ENCODE assay signal across 8 cellular contexts in the genomic region with DNA sequence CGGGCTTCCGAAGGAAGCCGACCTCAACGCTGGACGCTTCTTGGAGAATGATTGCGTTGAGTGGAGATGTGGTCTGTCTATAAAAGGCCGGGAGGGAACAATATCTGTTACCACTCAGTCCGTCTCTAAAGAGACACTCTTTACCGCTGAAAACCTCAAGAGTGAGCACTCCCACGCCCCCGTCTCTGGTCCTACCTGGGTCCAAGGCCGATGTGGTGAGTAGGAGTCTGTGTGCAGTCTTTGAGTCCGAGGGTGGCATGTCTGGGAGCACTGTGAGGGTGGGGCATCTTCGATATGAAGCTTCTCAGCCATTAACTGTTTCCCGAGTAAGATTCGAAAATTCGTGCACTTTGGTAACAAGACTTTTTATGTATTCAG. TPM values are rescaled to one million over a fixed set of nuclear protein-coding genes. Genes with fewer than 3 reads are reported as not detected.
DNase-seq lines count a peak whose midpoint lies in the region; ATAC-seq and TF ChIP-seq lines count a peak whose summit lies in the region.

No MANE protein-coding gene starts in this region.

- in situ Hi-C loops in GM23248 (cut with MboI) = no loop called here
- in situ Hi-C loops in gastrocnemius medialis (cut with MboI; ENCODE audit: low sequenced_read_pairs in 4 of 4) = no loop called here

- peak; percentile 26 for ATAC-seq in activated naive CD8-positive, alpha-beta T cell treated with anti-CD3 and anti-CD28 coated beads, Interleukin-2, amount 10 ng/mL, durations not matched to agents 7 days and 5 days (ENCODE audit: low read depth)
- no peak for ATAC-seq in gastrocnemius medialis

- intact Hi-C loops in gastrocnemius medialis (cut with DNase I; ENCODE audit: low total_unique reads) = no loop called here

- H3K9me3 Mint-ChIP-seq in activated naive CD8-positive, alpha-beta T cell treated with anti-CD3 and anti-CD28 coated beads, Interleukin-2, amount 10 ng/mL, durations not matched to agents 7 days and 5 days = peaks cover 36% of the 10 kb centered on the region

- H3K9me2 ChIP-seq in GM23248 (ENCODE audit: insufficient read depth) = no peaks in the 10 kb centered on the region

- no peak overlapping the region for H3K27ac ChIP-seq in GM23248
- no peak overlapping the region for H3K27ac ChIP-seq in gastrocnemius medialis

- H3K27me3 Mint-ChIP-seq in activated naive CD8-positive, alpha-beta T cell treated with anti-CD3 and anti-CD28 coated beads, Interleukin-2, amount 10 ng/mL, durations not matched to agents 7 days and 5 days = no peaks in the 10 kb centered on the region

- peak overlapping the region; percentile 79 for H3K9ac ChIP-seq in GM23248

- H3K4me3 ChIP-seq in GM23248 (peak overlapping the region; percentile 79), gastrocnemius medialis (peak overlapping the region; percentile 51 to 81 (median 64))

- H3K79me2 ChIP-seq in GM23248 (ENCODE audit: insufficient read depth) = no peaks in the 10 kb centered on the region

- H3K27me3 ChIP-seq in GM23248 (replicated peaks; ENCODE audit: insufficient read depth) = no peaks in the 10 kb centered on the region
- peaks cover 0 to 18% (median 3%) of the 10 kb centered on the region in 3 donors for H3K27me3 ChIP-seq in gastrocnemius medialis

- no peak for TF ChIP-seq POLR2A in gastrocnemius medialis (IDR thresholded peaks at IDR 0.05)

- H4K20me1 ChIP-seq in GM23248 (ENCODE audit: insufficient read depth) = no peaks in the 10 kb centered on the region

- 0 out of 2 replicates have a peak, but pooled peaks cover 6% of the 10 kb centered on the region for H3F3A ChIP-seq in GM23248 (ENCODE audit: insufficient read depth)

- peak overlapping the region; percentile 92 for H3K4me2 ChIP-seq in GM23248 (ENCODE audit: unreplicated experiment)

- H3K4me1 Mint-ChIP-seq in activated naive CD8-positive, alpha-beta T cell treated with anti-CD3 and anti-CD28 coated beads, Interleukin-2, amount 10 ng/mL, durations not matched to agents 7 days and 5 days = peaks cover 7% of the 10 kb centered on the region

- no peaks in the 10 kb centered on the region for H3K9me3 ChIP-seq in GM23248 (ENCODE audit: low read depth)
- H3K9me3 ChIP-seq in gastrocnemius medialis = peaks cover 0 to 18% (median 0%) of the 10 kb centered on the region in 3 donors

- 1 to 3% methylated on average over 17 of the region's 17 CpGs for WGBS in GM23248 (ENCODE audit: low coverage in 1 of 2, low lambda C conversion rate in 2 of 2, missing lambda C conversion rate in 2 of 2), 2 experiments

- POLR2A ChIA-PET in activated naive CD8-positive, alpha-beta T cell treated with anti-CD3 and anti-CD28 coated beads, Interleukin-2, amount 10 ng/mL, durations not matched to agents 7 days and 5 days (lab: Charles Lee) = interaction anchor here (0.7 to 1.8 kb wide), 3 partner anchors 10 to 31 kb away, joined by 3 to 6 read pairs (median 5); a partner anchor contains a TSS

- peak overlapping the region; percentile 67 for H3K27ac Mint-ChIP-seq in activated naive CD8-positive, alpha-beta T cell treated with anti-CD3 and anti-CD28 coated beads, Interleukin-2, amount 10 ng/mL, durations not matched to agents 7 days and 5 days

- peaks cover 41% of the 10 kb centered on the region for H3K36me3 Mint-ChIP-seq in activated naive CD8-positive, alpha-beta T cell treated with anti-CD3 and anti-CD28 coated beads, Interleukin-2, amount 10 ng/mL, durations not matched to agents 7 days and 5 days

- H3K36me3 ChIP-seq in GM23248 (ENCODE audit: low read depth) (peaks cover 8% of the 10 kb centered on the region; the same call in 1 of the 2 replicates), gastrocnemius medialis (no peaks in the 10 kb centered on the region)

- peak overlapping the region; percentile 76 for H3K4me3 Mint-ChIP-seq in activated naive CD8-positive, alpha-beta T cell treated with anti-CD3 and anti-CD28 coated beads, Interleukin-2, amount 10 ng/mL, durations not matched to agents 7 days and 5 days

- peak; percentile 100 for DNase-seq in COLO668 (lab: John Stamatoyannopoulos, UW; ENCODE audit: unreplicated experiment)
- DNase-seq in GM23248 = peak; percentile 54
- DNase-seq in NCI-H510A (lab: John Stamatoyannopoulos, UW) = peak; percentile 30
- DNase-seq in activated naive CD8-positive, alpha-beta T cell treated with anti-CD3 and anti-CD28 coated beads, Interleukin-2, amount 10 ng/mL, durations not matched to agents 7 days and 5 days = no peak
- peak; percentile 14 for DNase-seq in hepatic stellate cell (ENCODE audit: low spot score)
- no peak for DNase-seq in gastrocnemius medialis
- no peak for DNase-seq in SK-N-DZ (ENCODE audit: low spot score)
- no peak for DNase-seq in A172 (ENCODE audit: low spot score)

- H3K4me1 ChIP-seq in GM23248 (ENCODE audit: insufficient read depth) (peaks cover 4% of the 10 kb centered on the region; the same call in 1 of the 2 replicates), gastrocnemius medialis (peaks cover 4 to 8% of the 10 kb centered on the region in 2 donors)

- no peak for TF ChIP-seq CTCF in gastrocnemius medialis (IDR thresholded peaks at IDR 0.05 in 4 of 5, conservative IDR thresholded peaks at IDR 0.05 in 1 of 5)

- H2AFZ ChIP-seq in GM23248 = peak overlapping the region; percentile 93

RNA-seq across cellular contexts. Expression of a gene that starts 0.6 kb away (rescaled TPM):
- total RNA-seq in GM23248 (2014; rRNA removed; shearing (Covaris generic)) = 1.9 and 2.9 TPM in 2 replicates
- polyA plus RNA-seq in GM23248 (2016; fragmentation: Nextera tagmentation; extraction: Ambion mirVana) = 2.5 and 3.8 TPM in 2 replicates
- 1 to 10 TPM; 2.3 to 2.9 TPM for total RNA-seq in activated naive CD8-positive, alpha-beta T cell treated with anti-CD3 and anti-CD28 coated beads, Interleukin-2, amount 10 ng/mL, durations not matched to agents 7 days and 5 days
- total RNA-seq in gastrocnemius medialis = under 1 TPM in 3 of 4 donors, not detected in 1; 0.13 to 0.41 (median 0.29) TPM
- 6.4 and 8.9 TPM in 2 replicates for polyA plus RNA-seq in SK-N-DZ (2014; cell fraction: cytosol; rRNA removed)
- 7.7 and 9.0 TPM in 2 replicates for polyA plus RNA-seq in SK-N-DZ (2014; cell fraction: nucleus; rRNA removed)
- total RNA-seq in A172 (2014; rRNA removed; shearing (Covaris generic)) = not detected in 2 replicates

RNA-seq across cellular contexts. Expression of a gene that starts 27.4 kb away (rescaled TPM):
- 3.0 and 4.2 TPM in 2 replicates for total RNA-seq in GM23248 (2014; rRNA removed; shearing (Covaris generic))
- 3.7 and 3.9 TPM in 2 replicates for polyA plus RNA-seq in GM23248 (2016; fragmentation: Nextera tagmentation; extraction: Ambion mirVana)
- 1 to 10 TPM; 5.2 to 6.3 TPM for total RNA-seq in activated naive CD8-positive, alpha-beta T cell treated with anti-CD3 and anti-CD28 coated beads, Interleukin-2, amount 10 ng/mL, durations not matched to agents 7 days and 5 days
- total RNA-seq in gastrocnemius medialis = under 1 TPM in 3 of 4 donors, not detected in 1; 0.20 to 0.36 (median 0.35) TPM
- polyA plus RNA-seq in SK-N-DZ (2014; cell fraction: cytosol; rRNA removed) = 6.6 and 7.2 TPM in 2 replicates
- polyA plus RNA-seq in SK-N-DZ (2014; cell fraction: nucleus; rRNA removed) = 9.0 and 11.8 TPM in 2 replicates
- 3.5 and 4.2 TPM in 2 replicates for total RNA-seq in A172 (2014; rRNA removed; shearing (Covaris generic))

RNA-seq across cellular contexts. Expression of a gene that starts 30.9 kb away (rescaled TPM):
- 6.6 and 23.8 TPM in 2 replicates for total RNA-seq in GM23248 (2014; rRNA removed; shearing (Covaris generic))
- 8.6 and 11.2 TPM in 2 replicates for polyA plus RNA-seq in GM23248 (2016; fragmentation: Nextera tagmentation; extraction: Ambion mirVana)
- total RNA-seq in activated naive CD8-positive, alpha-beta T cell treated with anti-CD3 and anti-CD28 coated beads, Interleukin-2, amount 10 ng/mL, durations not matched to agents 7 days and 5 days = 10 to 100 TPM; 14.6 to 19.4 TPM
- 1 to 10 TPM in 3 of 4 donors, under 1 TPM in 1; 0.95 to 3.1 (median 1.7) TPM for total RNA-seq in gastrocnemius medialis
- 13.1 TPM in 2 replicates for polyA plus RNA-seq in SK-N-DZ (2014; cell fraction: cytosol; rRNA removed)
- polyA plus RNA-seq in SK-N-DZ (2014; cell fraction: nucleus; rRNA removed) = 10.9 and 13.4 TPM in 2 replicates
- total RNA-seq in A172 (2014; rRNA removed; shearing (Covaris generic)) = 2.2 and 3.5 TPM in 2 replicates

RNA-seq across cellular contexts. Expression of a gene that starts 53.8 kb away (rescaled TPM):
- total RNA-seq in GM23248 (2014; rRNA removed; shearing (Covaris generic)) = 6.2 and 9.1 TPM in 2 replicates
- polyA plus RNA-seq in GM23248 (2016; fragmentation: Nextera tagmentation; extraction: Ambion mirVana) = 2.8 and 3.3 TPM in 2 replicates
- 1 to 10 TPM; 7.1 to 7.2 TPM for total RNA-seq in activated naive CD8-positive, alpha-beta T cell treated with anti-CD3 and anti-CD28 coated beads, Interleukin-2, amount 10 ng/mL, durations not matched to agents 7 days and 5 days
- 1 to 10 TPM; 2.0 to 7.1 (median 2.9) TPM for total RNA-seq in gastrocnemius medialis
- polyA plus RNA-seq in SK-N-DZ (2014; cell fraction: cytosol; rRNA removed) = 3.1 and 3.9 TPM in 2 replicates
- polyA plus RNA-seq in SK-N-DZ (2014; cell fraction: nucleus; rRNA removed) = 5.9 and 6.3 TPM in 2 replicates
- 5.0 TPM in 2 replicates for total RNA-seq in A172 (2014; rRNA removed; shearing (Covaris generic))

Comparison
In these comparisons a context has a peak if more than half of its experiments do, and no peak if none do; other contexts are left out.
1. DNase-seq: peak in COLO668 (single experiment), GM23248 (single experiment), NCI-H510A (single experiment) and hepatic stellate cell (single experiment); none in activated naive CD8-positive, alpha-beta T cell treated with anti-CD3 and anti-CD28 coated beads, Interleukin-2, amount 10 ng/mL, durations not matched to agents 7 days and 5 days (single experiment), gastrocnemius medialis (0 of 2), SK-N-DZ (single experiment) and A172 (single experiment).